1 cellular context compared by ENCODE assay signal in the genomic region with DNA sequence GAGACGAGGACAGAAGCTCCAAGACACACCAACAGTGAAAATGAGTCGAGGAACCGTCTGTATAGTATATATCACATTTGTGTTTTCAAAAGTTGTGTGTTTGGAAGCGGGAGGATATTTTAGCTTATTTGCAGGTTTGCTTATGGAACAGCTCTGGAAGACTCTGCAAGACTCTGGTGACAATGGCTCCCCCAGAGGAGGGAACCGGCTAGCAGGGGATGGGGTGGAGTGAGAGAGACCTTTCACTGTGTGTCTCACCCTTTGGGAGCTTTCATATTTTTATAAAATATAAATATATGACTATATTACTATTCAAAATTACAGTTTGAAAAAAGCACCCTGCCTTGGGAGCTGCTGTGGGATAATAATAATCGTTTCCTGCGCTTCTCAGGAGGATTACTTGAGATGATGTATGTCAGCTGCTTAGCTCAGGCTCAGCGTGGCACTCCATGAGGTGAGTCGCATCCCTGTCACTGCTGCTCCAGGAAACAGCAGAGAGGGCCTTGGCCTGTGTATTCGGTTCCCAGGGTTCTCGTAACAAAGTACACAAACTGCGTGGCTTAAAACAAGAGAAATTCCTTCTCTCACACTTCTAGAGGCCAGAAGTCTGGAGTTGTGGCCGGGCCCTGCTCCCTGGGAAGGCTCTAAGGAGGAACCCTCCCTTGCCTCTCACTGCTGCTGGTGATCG.
TF ChIP-seq lines count a peak whose summit lies in the region.

No MANE protein-coding gene starts in this region.

TF ChIP-seq in GM23338, 12 proteins besides CTCF, POLR2A, EP300 and RAD21 (continued from another document):
- TF ChIP-seq, protein P1, sequence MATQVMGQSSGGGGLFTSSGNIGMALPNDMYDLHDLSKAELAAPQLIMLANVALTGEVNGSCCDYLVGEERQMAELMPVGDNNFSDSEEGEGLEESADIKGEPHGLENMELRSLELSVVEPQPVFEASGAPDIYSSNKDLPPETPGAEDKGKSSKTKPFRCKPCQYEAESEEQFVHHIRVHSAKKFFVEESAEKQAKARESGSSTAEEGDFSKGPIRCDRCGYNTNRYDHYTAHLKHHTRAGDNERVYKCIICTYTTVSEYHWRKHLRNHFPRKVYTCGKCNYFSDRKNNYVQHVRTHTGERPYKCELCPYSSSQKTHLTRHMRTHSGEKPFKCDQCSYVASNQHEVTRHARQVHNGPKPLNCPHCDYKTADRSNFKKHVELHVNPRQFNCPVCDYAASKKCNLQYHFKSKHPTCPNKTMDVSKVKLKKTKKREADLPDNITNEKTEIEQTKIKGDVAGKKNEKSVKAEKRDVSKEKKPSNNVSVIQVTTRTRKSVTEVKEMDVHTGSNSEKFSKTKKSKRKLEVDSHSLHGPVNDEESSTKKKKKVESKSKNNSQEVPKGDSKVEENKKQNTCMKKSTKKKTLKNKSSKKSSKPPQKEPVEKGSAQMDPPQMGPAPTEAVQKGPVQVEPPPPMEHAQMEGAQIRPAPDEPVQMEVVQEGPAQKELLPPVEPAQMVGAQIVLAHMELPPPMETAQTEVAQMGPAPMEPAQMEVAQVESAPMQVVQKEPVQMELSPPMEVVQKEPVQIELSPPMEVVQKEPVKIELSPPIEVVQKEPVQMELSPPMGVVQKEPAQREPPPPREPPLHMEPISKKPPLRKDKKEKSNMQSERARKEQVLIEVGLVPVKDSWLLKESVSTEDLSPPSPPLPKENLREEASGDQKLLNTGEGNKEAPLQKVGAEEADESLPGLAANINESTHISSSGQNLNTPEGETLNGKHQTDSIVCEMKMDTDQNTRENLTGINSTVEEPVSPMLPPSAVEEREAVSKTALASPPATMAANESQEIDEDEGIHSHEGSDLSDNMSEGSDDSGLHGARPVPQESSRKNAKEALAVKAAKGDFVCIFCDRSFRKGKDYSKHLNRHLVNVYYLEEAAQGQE (IDR thresholded peaks at IDR 0.05; ENCODE audit: unreplicated experiment): no peak
TF ChIP-seq in GM23338: peak in this region for 0.
